Comparison of ENCODE assay signal across 2 cellular contexts in the genomic region with DNA sequence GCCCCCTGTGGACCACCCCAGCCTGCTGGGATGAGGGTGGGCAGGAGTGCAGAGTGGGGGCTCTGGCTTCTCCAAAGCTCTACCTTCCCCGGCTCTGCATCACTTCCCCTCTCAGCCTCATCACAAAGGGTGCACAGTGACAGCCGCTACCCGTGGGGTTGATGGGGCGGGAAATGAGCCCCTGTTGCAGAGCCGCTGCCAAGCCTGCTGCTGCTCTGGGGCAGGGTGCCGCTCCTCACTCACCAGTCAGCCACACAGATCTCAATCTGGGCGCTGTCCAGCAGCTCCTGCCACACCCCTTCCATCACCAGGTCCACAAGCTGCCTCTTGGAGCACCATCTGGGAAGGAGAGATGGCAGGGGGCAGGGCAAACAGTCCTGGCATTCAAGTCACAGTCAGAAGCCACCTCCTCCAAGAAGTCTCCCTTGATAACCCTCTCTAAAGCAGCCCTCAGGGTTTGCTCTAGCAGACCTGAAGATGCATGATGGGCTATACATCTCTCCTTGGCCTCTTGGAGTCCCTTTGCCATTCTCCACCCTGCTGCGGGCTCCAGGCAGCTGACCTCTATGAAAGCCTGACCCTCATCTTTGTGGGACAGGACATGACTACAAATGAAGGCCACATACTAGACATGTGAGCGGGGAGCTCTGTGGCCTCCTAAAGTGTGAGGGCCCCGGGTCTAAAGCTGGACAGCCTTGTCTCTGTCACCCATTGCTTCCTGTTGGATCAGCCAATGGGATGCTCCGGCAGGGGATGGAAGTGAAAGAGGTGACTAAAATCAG.
TF ChIP-seq lines count a peak whose summit lies in the region.

No MANE protein-coding gene starts in this region.

TF ChIP-seq in Ishikawa, 13 proteins besides CTCF, POLR2A, EP300 and RAD21:
- TF ChIP-seq, protein P1, sequence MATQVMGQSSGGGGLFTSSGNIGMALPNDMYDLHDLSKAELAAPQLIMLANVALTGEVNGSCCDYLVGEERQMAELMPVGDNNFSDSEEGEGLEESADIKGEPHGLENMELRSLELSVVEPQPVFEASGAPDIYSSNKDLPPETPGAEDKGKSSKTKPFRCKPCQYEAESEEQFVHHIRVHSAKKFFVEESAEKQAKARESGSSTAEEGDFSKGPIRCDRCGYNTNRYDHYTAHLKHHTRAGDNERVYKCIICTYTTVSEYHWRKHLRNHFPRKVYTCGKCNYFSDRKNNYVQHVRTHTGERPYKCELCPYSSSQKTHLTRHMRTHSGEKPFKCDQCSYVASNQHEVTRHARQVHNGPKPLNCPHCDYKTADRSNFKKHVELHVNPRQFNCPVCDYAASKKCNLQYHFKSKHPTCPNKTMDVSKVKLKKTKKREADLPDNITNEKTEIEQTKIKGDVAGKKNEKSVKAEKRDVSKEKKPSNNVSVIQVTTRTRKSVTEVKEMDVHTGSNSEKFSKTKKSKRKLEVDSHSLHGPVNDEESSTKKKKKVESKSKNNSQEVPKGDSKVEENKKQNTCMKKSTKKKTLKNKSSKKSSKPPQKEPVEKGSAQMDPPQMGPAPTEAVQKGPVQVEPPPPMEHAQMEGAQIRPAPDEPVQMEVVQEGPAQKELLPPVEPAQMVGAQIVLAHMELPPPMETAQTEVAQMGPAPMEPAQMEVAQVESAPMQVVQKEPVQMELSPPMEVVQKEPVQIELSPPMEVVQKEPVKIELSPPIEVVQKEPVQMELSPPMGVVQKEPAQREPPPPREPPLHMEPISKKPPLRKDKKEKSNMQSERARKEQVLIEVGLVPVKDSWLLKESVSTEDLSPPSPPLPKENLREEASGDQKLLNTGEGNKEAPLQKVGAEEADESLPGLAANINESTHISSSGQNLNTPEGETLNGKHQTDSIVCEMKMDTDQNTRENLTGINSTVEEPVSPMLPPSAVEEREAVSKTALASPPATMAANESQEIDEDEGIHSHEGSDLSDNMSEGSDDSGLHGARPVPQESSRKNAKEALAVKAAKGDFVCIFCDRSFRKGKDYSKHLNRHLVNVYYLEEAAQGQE (IDR thresholded peaks at IDR 0.05; ENCODE audit: low read depth): peak; percentile 76
- TF ChIP-seq FOXM1 (IDR thresholded peaks at IDR 0.05; ENCODE audit: borderline replicate concordance, low read depth): no peak

TF ChIP-seq in K562, 482 proteins besides CTCF, POLR2A, EP300 and RAD21:
- TF ChIP-seq BCOR (IDR thresholded peaks at IDR 0.05) (0 out of 2 replicates have a peak, but pooled peaks have one; percentile 17), ZKSCAN3 (CRISPR knock-in tag; IDR thresholded peaks at IDR 0.05) (no peak), CBX5 (IDR thresholded peaks at IDR 0.05; ENCODE audit: borderline replicate concordance, low read depth) (no peak), ZFP36 (IDR thresholded peaks at IDR 0.05; ENCODE audit: low read depth, low read length, partially characterized antibody) (peak; percentile 82), KLF1 (tag; IDR thresholded peaks at IDR 0.05) (no peak)
- TF ChIP-seq, protein P2, sequence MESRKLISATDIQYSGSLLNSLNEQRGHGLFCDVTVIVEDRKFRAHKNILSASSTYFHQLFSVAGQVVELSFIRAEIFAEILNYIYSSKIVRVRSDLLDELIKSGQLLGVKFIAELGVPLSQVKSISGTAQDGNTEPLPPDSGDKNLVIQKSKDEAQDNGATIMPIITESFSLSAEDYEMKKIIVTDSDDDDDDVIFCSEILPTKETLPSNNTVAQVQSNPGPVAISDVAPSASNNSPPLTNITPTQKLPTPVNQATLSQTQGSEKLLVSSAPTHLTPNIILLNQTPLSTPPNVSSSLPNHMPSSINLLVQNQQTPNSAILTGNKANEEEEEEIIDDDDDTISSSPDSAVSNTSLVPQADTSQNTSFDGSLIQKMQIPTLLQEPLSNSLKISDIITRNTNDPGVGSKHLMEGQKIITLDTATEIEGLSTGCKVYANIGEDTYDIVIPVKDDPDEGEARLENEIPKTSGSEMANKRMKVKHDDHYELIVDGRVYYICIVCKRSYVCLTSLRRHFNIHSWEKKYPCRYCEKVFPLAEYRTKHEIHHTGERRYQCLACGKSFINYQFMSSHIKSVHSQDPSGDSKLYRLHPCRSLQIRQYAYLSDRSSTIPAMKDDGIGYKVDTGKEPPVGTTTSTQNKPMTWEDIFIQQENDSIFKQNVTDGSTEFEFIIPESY (CRISPR knock-in tag; IDR thresholded peaks at IDR 0.05): peak; percentile 37; the same call in 1 of the 2 replicates
